ENCODE assay signal across 1 cellular context in genomic region chr20:49937023-49937929, GRCh38.
TF ChIP-seq lines count a peak whose summit lies in the region.

No MANE protein-coding gene starts in this region.

TF ChIP-seq in endothelial cell of umbilical vein, 7 proteins besides CTCF, POLR2A, EP300 and RAD21 (continued from another document):
- TF ChIP-seq JUN (IDR thresholded peaks at IDR 0.05; ENCODE audit: borderline replicate concordance, insufficient read depth, insufficient read length, low read depth) (no peak), MYC (IDR thresholded peaks at IDR 0.05; ENCODE audit: low read depth, low read length) (no peak), FOS (IDR thresholded peaks at IDR 0.05; ENCODE audit: borderline replicate concordance, insufficient read depth, low read length) (no peak), GATA2 (IDR thresholded peaks at IDR 0.05; ENCODE audit: insufficient read depth, insufficient read length, low read depth, low read length) (no peak), POLR2AphosphoS5 (IDR thresholded peaks at IDR 0.05; ENCODE audit: insufficient read depth, low read depth, low read length) (no peak), EZH2 (IDR thresholded peaks at IDR 0.05; ENCODE audit: borderline replicate concordance, low read depth, low read length, severe bottlenecking) (no peak)
